Comparison of ENCODE assay signal across 24 cellular contexts in genomic region chr9:6268830-6269397, GRCh38. TPM values are rescaled to one million over a fixed set of nuclear protein-coding genes. Genes with fewer than 3 reads are reported as not detected.
"Had no signal": no experiment of that assay in that cellular context is flagged by ENCODE, and none has a peak within 500 bp of the region (broad histone marks: within the 10 kb centered on the region; RNA-seq: fewer than 3 reads in every experiment).

No MANE protein-coding gene starts in this region.

- H3K4me1 Mint-ChIP-seq: memory B cell; naive thymus-derived CD8-positive, alpha-beta T cell had no signal

- H3K4me2 ChIP-seq: smooth muscle cell had no signal

- H3K27ac Mint-ChIP-seq: memory B cell, progenitor cell of endocrine pancreas had no signal

- H3K27me3 Mint-ChIP-seq: progenitor cell of endocrine pancreas had no signal

- H3K9me3 Mint-ChIP-seq: memory B cell had no signal

- H3K4me3 ChIP-seq: heart left ventricle, left ventricle myocardium inferior, lower lobe of right lung, smooth muscle cell, suprapubic skin, thyroid gland, upper lobe of right lung had no signal

- H3K36me3 ChIP-seq: lower lobe of right lung, suprapubic skin, thyroid gland, upper lobe of right lung had no signal

- H3K4me1 ChIP-seq: thyroid gland had no signal

- H3K27me3 ChIP-seq: heart left ventricle, suprapubic skin, thyroid gland, upper lobe of right lung had no signal

- FAIRE-seq: colon, frontal cortex, islet of Langerhans had no signal

- H3K4me3 Mint-ChIP-seq: memory B cell; naive thymus-derived CD8-positive, alpha-beta T cell had no signal

- ATAC-seq: heart left ventricle; lower lobe of right lung; naive thymus-derived CD8-positive, alpha-beta T cell; right cardiac atrium; upper lobe of right lung had no signal

- H3K27ac ChIP-seq: heart left ventricle, left ventricle myocardium inferior, lower lobe of right lung, suprapubic skin, thyroid gland, upper lobe of right lung had no signal

- H3K36me3 Mint-ChIP-seq: memory B cell had no signal

- H3K9me3 ChIP-seq: thyroid gland, upper lobe of right lung had no signal

- DNase-seq: cerebellar nuclear complex; dermis blood vessel endothelial cell; erythroblast; heart left ventricle; hypothalamus; left ventricle myocardium inferior; lower lobe of right lung; naive thymus-derived CD8-positive, alpha-beta T cell; right cardiac atrium; stimulated activated CD4-positive, alpha-beta T cell treated with anti-CD3 and anti-CD28 coated beads, Interleukin-2, amount 100 ng/mL, for 48 hours; stimulated activated naive CD4-positive, alpha-beta T cell treated with Interleukin-2 at 50 U/mL for 16 hours; thyroid gland; upper lobe of right lung had no signal

RNA-seq across cellular contexts. Expression of gene IL33, which starts 53.3 kb away (rescaled TPM):
- total RNA-seq: naive thymus-derived CD8-positive, alpha-beta T cell; osteocyte; progenitor cell of endocrine pancreas had no signal
- polyA plus RNA-seq: naive thymus-derived CD8-positive, alpha-beta T cell; neural cell had no signal

RNA-seq across cellular contexts. Expression of gene TPD52L3, which starts 59.3 kb away (rescaled TPM):
- total RNA-seq: cardiac septum; dermis blood vessel endothelial cell; frontal cortex; glomerular endothelial cell; heart left ventricle; left ventricle myocardium inferior; lower lobe of right lung; naive thymus-derived CD8-positive, alpha-beta T cell; osteocyte; progenitor cell of endocrine pancreas; right cardiac atrium; smooth muscle cell; suprapubic skin; upper lobe of right lung had no signal
- polyA plus RNA-seq: heart left ventricle; naive thymus-derived CD8-positive, alpha-beta T cell; neural cell; right cardiac atrium; smooth muscle cell had no signal
